In the genomic region with DNA sequence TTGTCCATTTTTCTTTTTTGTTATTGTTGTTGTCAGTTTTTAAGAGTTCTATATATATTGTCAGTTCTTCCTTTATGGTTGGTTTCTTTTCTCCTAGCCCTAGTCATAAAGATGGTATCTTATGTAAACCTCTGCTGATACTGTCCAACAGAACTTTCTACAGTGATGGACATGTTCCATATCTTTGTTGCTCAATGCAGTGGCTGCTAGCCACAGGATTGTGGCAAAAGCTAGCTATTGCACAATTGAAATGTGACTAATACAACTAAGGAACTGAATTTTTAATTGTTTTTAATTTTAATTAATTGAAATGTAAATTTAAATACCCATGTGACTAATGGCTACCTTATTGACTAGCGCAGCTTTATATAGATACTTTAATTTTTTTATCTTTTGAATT, we compare ENCODE assay signal across 15 cellular contexts.
DNase-seq lines count a peak whose midpoint lies in the region; ATAC-seq and TF ChIP-seq lines count a peak whose summit lies in the region.
"Had no signal": no experiment of that assay in that cellular context is flagged by ENCODE, and none has a peak within 500 bp of the region (broad histone marks: within the 10 kb centered on the region; RNA-seq: fewer than 3 reads in every experiment).

No MANE protein-coding gene starts in this region.

- H3K9ac ChIP-seq in SK-N-SH, result no peak overlapping the region

- ATAC-seq in upper lobe of right lung (peak; percentile 69), GM21423 (IDR thresholded peaks at IDR 0.05; ENCODE audit: unreplicated experiment) (no peak)
- ATAC-seq: activated CD8-positive, alpha-beta memory T cell treated with anti-CD3 and anti-CD28 coated beads, Interleukin-2, amount 10 ng/mL, durations not matched to agents 7 days and 5 days had no signal

- H4K20me1 ChIP-seq in SK-N-SH (ENCODE audit: insufficient read depth), result no peaks in the 10 kb centered on the region

- H3F3A ChIP-seq in SK-N-SH (replicated peaks; ENCODE audit: insufficient read depth), result peaks cover 8% of the 10 kb centered on the region

- no peak overlapping the region for H3K4me3 Mint-ChIP-seq in MCF 10A (ENCODE audit: unreplicated experiment)
- H3K4me3 Mint-ChIP-seq: activated CD8-positive, alpha-beta memory T cell treated with anti-CD3 and anti-CD28 coated beads, Interleukin-2, amount 10 ng/mL, durations not matched to agents 7 days and 5 days; natural killer cell had no signal

- peak; percentile 86 for DNase-seq in MCF 10A (ENCODE audit: unreplicated experiment)
- DNase-seq in breast epithelium (ENCODE audit: low spot score in 2 of 2), result no peak
- no peak for DNase-seq in SK-N-SH
- DNase-seq in foreskin fibroblast, result peak; percentile 79 to 90
- no peak for DNase-seq in upper lobe of right lung
- DNase-seq in NCI-H748 treated with DMSO at 0.1 percent for 48 hours (lab: John Stamatoyannopoulos, UW), result no peak
- DNase-seq in stomach, result no peak
- DNase-seq: activated CD8-positive, alpha-beta memory T cell treated with anti-CD3 and anti-CD28 coated beads, Interleukin-2, amount 10 ng/mL, durations not matched to agents 7 days and 5 days; heart left ventricle; natural killer cell; stimulated activated CD4-positive, alpha-beta T cell treated with anti-CD3 and anti-CD28 coated beads, Interleukin-1b, Interleukin-23, amount 100 ng/mL, for 48 hours had no signal

- no peaks in the 10 kb centered on the region for H3K4me1 ChIP-seq in breast epithelium
- no peaks in the 10 kb centered on the region for H3K4me1 ChIP-seq in SK-N-SH (ENCODE audit: control insufficient read depth in 1 of 2, insufficient read depth in 2 of 2, low read depth in 1 of 2, low read length in 1 of 2)
- no peaks in the 10 kb centered on the region for H3K4me1 ChIP-seq in upper lobe of right lung
- no peaks in the 10 kb centered on the region for H3K4me1 ChIP-seq in stomach
- H3K4me1 ChIP-seq: heart left ventricle had no signal

- H3K4me3 ChIP-seq in breast epithelium (no peak overlapping the region), SK-N-SH (ENCODE audit: low read depth in 2 of 2, low read length in 1 of 2) (no peak overlapping the region), foreskin fibroblast (ENCODE audit: low read depth in 1 of 2, low read length in 2 of 2) (no peak overlapping the region), upper lobe of right lung (no peak overlapping the region), stomach (no peak overlapping the region)
- H3K4me3 ChIP-seq: cardiac muscle cell, heart left ventricle, SK-N-MC, thoracic aorta had no signal

- TF ChIP-seq POLR2A in breast epithelium (IDR thresholded peaks at IDR 0.05) (no peak), stomach (IDR thresholded peaks at IDR 0.05) (no peak)

- TF ChIP-seq RAD21 in SK-N-SH (IDR thresholded peaks at IDR 0.05; ENCODE audit: low read length), result no peak

- intact Hi-C loops in MCF 10A (cut with micrococcal nuclease) (loop anchor here (1.0 to 5.0 kb wide), 2 partner anchors 53 to 108 kb away; no protein-coding TSS in a partner anchor), breast epithelium (cut with DNase I; ENCODE audit: low total_unique reads) (no loop called here), upper lobe of right lung (cut with DNase I) (no loop called here), stomach (cut with DNase I; ENCODE audit: low total_unique reads) (no loop called here)

- H3K4me1 Mint-ChIP-seq in MCF 10A (ENCODE audit: insufficient read depth, unreplicated experiment), result peaks cover 22% of the 10 kb centered on the region
- H3K4me1 Mint-ChIP-seq: activated CD8-positive, alpha-beta memory T cell treated with anti-CD3 and anti-CD28 coated beads, Interleukin-2, amount 10 ng/mL, durations not matched to agents 7 days and 5 days; natural killer cell had no signal

- H3K9me3 Mint-ChIP-seq in MCF 10A (ENCODE audit: unreplicated experiment), result no peaks in the 10 kb centered on the region

- no TSS peak for BruUV-seq in MCF 10A (replicated peaks; lab: Mats Ljungman, UMichigan)

- no peaks in the 10 kb centered on the region; the same call in 1 of the 2 replicates for H3K9me2 ChIP-seq in SK-N-SH

- no peak overlapping the region for H3K4me2 ChIP-seq in SK-N-SH

- no peak overlapping the region for H2AFZ ChIP-seq in SK-N-SH (ENCODE audit: low read depth)

- TF ChIP-seq CTCF in MCF 10A (IDR thresholded peaks at IDR 0.05; ENCODE audit: unreplicated experiment) (no peak), breast epithelium (IDR thresholded peaks at IDR 0.05) (no peak), SK-N-SH (IDR thresholded peaks at IDR 0.05) (no peak), foreskin fibroblast (IDR thresholded peaks at IDR 0.05; ENCODE audit: low read depth, low read length) (no peak), upper lobe of right lung (IDR thresholded peaks at IDR 0.05) (no peak), stomach (IDR thresholded peaks at IDR 0.05) (no peak)

- no peaks in the 10 kb centered on the region for H3K36me3 Mint-ChIP-seq in MCF 10A (ENCODE audit: insufficient read depth, unreplicated experiment)
- H3K36me3 Mint-ChIP-seq: activated CD8-positive, alpha-beta memory T cell treated with anti-CD3 and anti-CD28 coated beads, Interleukin-2, amount 10 ng/mL, durations not matched to agents 7 days and 5 days; natural killer cell had no signal

- 84% methylated on average over 1 of the region's 1 CpG for WGBS in SK-N-SH (ENCODE audit: low lambda C conversion rate)
- 93 to 100% (median 96%) methylated on average over 1 of the region's 1 CpG for WGBS in stomach, 5 donors

- H3K27ac Mint-ChIP-seq in MCF 10A (ENCODE audit: low read depth, unreplicated experiment), result no peak overlapping the region
- H3K27ac Mint-ChIP-seq: activated CD8-positive, alpha-beta memory T cell treated with anti-CD3 and anti-CD28 coated beads, Interleukin-2, amount 10 ng/mL, durations not matched to agents 7 days and 5 days; natural killer cell had no signal

- TF ChIP-seq EP300 in SK-N-SH (IDR thresholded peaks at IDR 0.05; ENCODE audit: borderline replicate concordance in 1 of 2, low read depth in 1 of 2, low read length in 1 of 2), result no peak
- no peak for TF ChIP-seq EP300 in stomach (IDR thresholded peaks at IDR 0.05)

- no peaks in the 10 kb centered on the region for H3K79me2 ChIP-seq in SK-N-SH (ENCODE audit: insufficient read depth)

- POLR2A ChIA-PET in MCF 10A (lab: Yijun Ruan, JAX) (no interaction called here), SK-N-SH (lab: Yijun Ruan, JAX) (interaction anchor here (0.6 kb wide), 1 partner anchor 670 kb away, joined by 3 read pairs; no protein-coding TSS in a partner anchor)

- CTCF ChIA-PET in MCF 10A (lab: Yijun Ruan, JAX) (no interaction called here), SK-N-SH (lab: Yijun Ruan, JAX) (no interaction called here)

- no peaks in the 10 kb centered on the region for H3K9me3 ChIP-seq in breast epithelium
- no peaks in the 10 kb centered on the region for H3K9me3 ChIP-seq in SK-N-SH
- H3K9me3 ChIP-seq in upper lobe of right lung, result no peaks in the 10 kb centered on the region
- H3K9me3 ChIP-seq in stomach, result no peaks in the 10 kb centered on the region
- H3K9me3 ChIP-seq: heart left ventricle, thoracic aorta had no signal

- H3K36me3 ChIP-seq in breast epithelium (no peaks in the 10 kb centered on the region), SK-N-SH (replicated peaks in 1 of 2; ENCODE audit: control insufficient read depth in 1 of 2, insufficient read depth in 2 of 2, low read length in 1 of 2) (peaks cover 0 to 5% of the 10 kb centered on the region in 2 experiments), upper lobe of right lung (no peaks in the 10 kb centered on the region), stomach (no peaks in the 10 kb centered on the region)
- H3K36me3 ChIP-seq: cardiac muscle cell, heart left ventricle, thoracic aorta had no signal

- H3K27ac ChIP-seq in breast epithelium (no peak overlapping the region), SK-N-SH (ENCODE audit: low read depth in 2 of 2, low read length in 1 of 2) (no peak overlapping the region), upper lobe of right lung (no peak overlapping the region), stomach (no peak overlapping the region)
- H3K27ac ChIP-seq: cardiac muscle cell, heart left ventricle, SK-N-MC, thoracic aorta had no signal

- H3K27me3 ChIP-seq in breast epithelium (no peaks in the 10 kb centered on the region), SK-N-SH (ENCODE audit: insufficient read depth) (no peaks in the 10 kb centered on the region), upper lobe of right lung (no peaks in the 10 kb centered on the region), stomach (no peaks in the 10 kb centered on the region)
- H3K27me3 ChIP-seq: cardiac muscle cell, heart left ventricle had no signal

- no peaks in the 10 kb centered on the region for H3K27me3 Mint-ChIP-seq in MCF 10A (ENCODE audit: insufficient read depth, unreplicated experiment)
- H3K27me3 Mint-ChIP-seq: activated CD8-positive, alpha-beta memory T cell treated with anti-CD3 and anti-CD28 coated beads, Interleukin-2, amount 10 ng/mL, durations not matched to agents 7 days and 5 days had no signal

TF ChIP-seq in SK-N-SH, 30 proteins besides CTCF, POLR2A, EP300 and RAD21 (continues in another document):
- TF ChIP-seq ZBTB33 (IDR thresholded peaks at IDR 0.05; ENCODE audit: borderline replicate concordance, low read depth) (no peak), MEF2A (IDR thresholded peaks at IDR 0.05; ENCODE audit: borderline replicate concordance, low read depth) (no peak), SIN3A (IDR thresholded peaks at IDR 0.05; ENCODE audit: borderline replicate concordance, low read depth, low read length) (no peak)
- TF ChIP-seq, protein P1, sequence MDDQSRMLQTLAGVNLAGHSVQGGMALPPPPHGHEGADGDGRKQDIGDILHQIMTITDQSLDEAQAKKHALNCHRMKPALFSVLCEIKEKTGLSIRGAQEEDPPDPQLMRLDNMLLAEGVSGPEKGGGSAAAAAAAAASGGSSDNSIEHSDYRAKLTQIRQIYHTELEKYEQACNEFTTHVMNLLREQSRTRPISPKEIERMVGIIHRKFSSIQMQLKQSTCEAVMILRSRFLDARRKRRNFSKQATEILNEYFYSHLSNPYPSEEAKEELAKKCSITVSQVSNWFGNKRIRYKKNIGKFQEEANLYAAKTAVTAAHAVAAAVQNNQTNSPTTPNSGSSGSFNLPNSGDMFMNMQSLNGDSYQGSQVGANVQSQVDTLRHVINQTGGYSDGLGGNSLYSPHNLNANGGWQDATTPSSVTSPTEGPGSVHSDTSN (IDR thresholded peaks at IDR 0.05), result peak; percentile 15; the same call in 1 of the 2 replicates

Comparison
In these comparisons a context has a peak if more than half of its experiments do, and no peak if none do; other contexts are left out.
1. DNase-seq: peak in MCF 10A (single experiment) and foreskin fibroblast (2 of 2); none in breast epithelium (0 of 2), SK-N-SH (single experiment), upper lobe of right lung (single experiment), NCI-H748 treated with DMSO at 0.1 percent for 48 hours (single experiment) and stomach (single experiment).